In the genomic region with DNA sequence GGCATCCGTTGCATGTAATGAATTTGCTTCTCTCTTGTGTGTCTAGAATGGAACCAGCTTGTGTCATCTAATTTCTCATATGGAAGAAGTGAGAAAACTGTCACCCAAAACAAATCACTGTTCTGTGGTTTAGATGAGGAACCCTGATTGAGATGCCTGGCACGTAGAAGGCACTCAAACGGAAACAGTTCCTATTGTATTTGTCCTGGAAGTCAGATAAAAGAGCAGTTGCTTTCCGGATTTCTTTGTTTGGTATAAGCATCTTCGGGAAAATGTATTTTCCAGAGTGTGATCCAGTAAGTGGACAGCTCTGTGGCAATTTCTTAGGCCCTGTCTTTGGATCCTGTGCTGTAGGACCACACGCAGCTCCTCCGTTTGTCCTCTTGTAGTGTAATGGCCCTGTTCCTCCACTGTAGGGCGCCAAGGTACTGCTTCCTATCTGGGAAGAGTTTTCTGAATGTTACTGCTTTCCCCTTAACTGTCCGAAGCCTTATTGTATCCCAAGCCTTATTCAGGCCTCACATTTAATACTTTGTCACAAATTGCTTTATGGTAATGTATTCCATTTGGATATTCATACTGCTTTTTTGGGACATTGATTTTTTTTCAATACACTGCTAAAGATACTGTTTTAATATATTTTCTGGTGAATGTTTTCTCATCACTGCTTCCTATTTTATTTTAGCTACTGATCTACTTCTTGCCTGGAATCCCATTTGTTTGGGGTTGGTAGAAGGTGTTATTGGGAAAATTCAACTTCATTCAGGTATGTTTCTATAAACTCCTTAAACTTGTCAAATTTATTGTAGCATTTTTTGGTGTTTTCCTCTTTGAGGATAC, we compare ENCODE assay signal across 8 cellular contexts.
DNase-seq lines count a peak whose midpoint lies in the region; ATAC-seq and TF ChIP-seq lines count a peak whose summit lies in the region.

No MANE protein-coding gene starts in this region.

- H3K4me1 ChIP-seq in effector memory CD4-positive, alpha-beta T cell (ENCODE audit: control insufficient read depth, insufficient read depth, low read length, poor library complexity, severe bottlenecking): no peaks in the 10 kb centered on the region

- H3K27me3 ChIP-seq in effector memory CD4-positive, alpha-beta T cell (replicated peaks; ENCODE audit: control insufficient read depth, insufficient read depth, low read length, poor library complexity, severe bottlenecking): no peaks in the 10 kb centered on the region

- no peak overlapping the region for H3K27ac ChIP-seq in C4-2B
- H3K27ac ChIP-seq in effector memory CD4-positive, alpha-beta T cell (ENCODE audit: insufficient read depth, low read length, poor library complexity, severe bottlenecking): no peak overlapping the region

- H3K36me3 ChIP-seq in effector memory CD4-positive, alpha-beta T cell (ENCODE audit: control insufficient read depth, insufficient read depth, low read length): no peaks in the 10 kb centered on the region

- no peak overlapping the region for H3K4me3 ChIP-seq in effector memory CD4-positive, alpha-beta T cell (ENCODE audit: insufficient read depth, low read depth, low read length, poor library complexity, severe bottlenecking)

- DNase-seq in GM19238 (ENCODE audit: insufficient read length, low spot score) (peak; percentile 19), NCI-H748 treated with DMSO at 0.1 percent for 48 hours (lab: John Stamatoyannopoulos, UW) (peak; percentile 26), memory B cell (ENCODE audit: low spot score in 2 of 2) (peak; percentile 53 to 57)
- peak; percentile 11 to 48 for DNase-seq in activated CD4-positive, alpha-beta T cell treated with anti-CD3 and anti-CD28 coated beads, Interleukin-2, amount 50 U/mL, for 24 hours (ENCODE audit: low read depth in 1 of 2, low spot score in 1 of 2)
- peak; percentile 18 to 28 (median 19) for DNase-seq in effector memory CD4-positive, alpha-beta T cell
- peak; percentile 28 for DNase-seq in stimulated activated CD8-positive, alpha-beta memory T cell treated with anti-CD3 and anti-CD28 coated beads, Interleukin-4, amount 100 ng/mL, for 24 hours (ENCODE audit: low read depth)

- ATAC-seq in HG03442 (IDR thresholded peaks at IDR 0.05; ENCODE audit: unreplicated experiment) (peak; percentile 87), memory B cell (ENCODE audit: low read depth) (peak; percentile 93)

- peaks cover 9% of the 10 kb centered on the region for H3K36me3 Mint-ChIP-seq in memory B cell

- peak overlapping the region; percentile 83 for H3K27ac Mint-ChIP-seq in memory B cell

- peaks cover 20% of the 10 kb centered on the region for H3K4me1 Mint-ChIP-seq in memory B cell

- no peaks in the 10 kb centered on the region for H3K9me3 Mint-ChIP-seq in memory B cell

- TF ChIP-seq CTCF in C4-2B (conservative IDR thresholded peaks at IDR 0.05): peak; percentile 97

- H3K27me3 Mint-ChIP-seq in memory B cell: no peaks in the 10 kb centered on the region

- H3K9me3 ChIP-seq in effector memory CD4-positive, alpha-beta T cell (ENCODE audit: control insufficient read depth, low read length): no peaks in the 10 kb centered on the region

- peak overlapping the region; percentile 74 for H3K4me3 Mint-ChIP-seq in memory B cell
